1 cellular context compared by ENCODE assay signal in the genomic region with DNA sequence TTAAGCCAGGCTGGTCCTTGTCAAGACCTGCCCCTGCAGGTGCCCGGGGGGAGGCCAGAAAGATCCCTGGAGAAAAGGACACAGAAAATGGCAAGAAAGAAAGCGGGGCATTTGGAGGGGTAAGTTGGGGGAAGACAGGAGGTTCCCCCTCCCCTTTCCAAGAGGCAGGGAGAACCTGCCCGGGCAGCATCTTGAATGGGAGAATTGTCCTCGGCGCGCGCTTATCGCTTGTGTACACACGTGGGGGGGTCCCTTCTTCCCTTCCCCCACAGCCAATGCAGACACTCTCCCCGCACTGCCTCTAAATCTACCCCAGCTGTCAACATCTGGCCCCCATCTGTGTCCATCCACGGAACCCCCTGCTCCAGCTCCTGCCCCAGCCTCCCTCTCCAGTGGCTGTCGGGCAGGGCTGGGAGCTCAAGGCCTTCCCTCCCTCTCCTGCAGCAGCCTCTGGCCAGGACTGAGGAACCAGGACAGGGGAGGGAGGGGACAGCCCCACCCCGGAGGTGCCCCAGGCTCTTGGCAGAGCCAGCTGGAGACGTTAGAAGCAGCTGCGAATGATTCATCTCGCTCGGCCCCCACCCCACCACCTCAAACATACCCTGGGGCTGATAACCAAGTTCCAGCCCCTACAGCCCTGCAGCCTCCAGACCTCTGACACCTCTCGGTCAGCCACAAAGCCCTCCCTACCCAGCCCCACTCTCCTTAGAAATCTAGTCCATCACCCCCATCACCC.
TF ChIP-seq lines count a peak whose summit lies in the region.

No MANE protein-coding gene starts in this region.

TF ChIP-seq in HepG2, 621 proteins besides CTCF, POLR2A, EP300 and RAD21 (continues in another document):
- TF ChIP-seq ZFP1 (CRISPR knock-in tag; IDR thresholded peaks at IDR 0.05) = no peak
- no peak for TF ChIP-seq ZBED4 (CRISPR knock-in tag; IDR thresholded peaks at IDR 0.05; ENCODE audit: borderline replicate concordance)
- no peak for TF ChIP-seq HDAC6 (IDR thresholded peaks at IDR 0.05; ENCODE audit: low read depth, low read length)
- peak; percentile 43; the same call in 1 of the 2 replicates for TF ChIP-seq SALL1 (CRISPR knock-in tag; IDR thresholded peaks at IDR 0.05)
- TF ChIP-seq RBAK (CRISPR knock-in tag; IDR thresholded peaks at IDR 0.05) = no peak
- peak; percentile 32; the same call in 1 of the 2 replicates for TF ChIP-seq RARA (CRISPR knock-in tag; IDR thresholded peaks at IDR 0.05)
- no peak for TF ChIP-seq BRCA1 (CRISPR knock-in tag; IDR thresholded peaks at IDR 0.05)
- TF ChIP-seq DRAP1 (CRISPR knock-in tag; IDR thresholded peaks at IDR 0.05) = no peak
- no peak for TF ChIP-seq NCOA5 (CRISPR knock-in tag; IDR thresholded peaks at IDR 0.05)
- TF ChIP-seq PRDM15 (CRISPR knock-in tag; IDR thresholded peaks at IDR 0.05) = no peak
- no peak; the same call in 1 of the 2 replicates for TF ChIP-seq NRL (CRISPR knock-in tag; IDR thresholded peaks at IDR 0.05; ENCODE audit: borderline replicate concordance)
- TF ChIP-seq RFXAP (CRISPR knock-in tag; IDR thresholded peaks at IDR 0.05; ENCODE audit: borderline replicate concordance) = peak; percentile 64; the same call in 1 of the 2 replicates
- no peak for TF ChIP-seq ZFP36 (IDR thresholded peaks at IDR 0.05; ENCODE audit: borderline replicate concordance, low read depth, low read length, partially characterized antibody)
- TF ChIP-seq ZNF232 (CRISPR knock-in tag; IDR thresholded peaks at IDR 0.05; ENCODE audit: borderline replicate concordance) = no peak
- TF ChIP-seq, protein P1, sequence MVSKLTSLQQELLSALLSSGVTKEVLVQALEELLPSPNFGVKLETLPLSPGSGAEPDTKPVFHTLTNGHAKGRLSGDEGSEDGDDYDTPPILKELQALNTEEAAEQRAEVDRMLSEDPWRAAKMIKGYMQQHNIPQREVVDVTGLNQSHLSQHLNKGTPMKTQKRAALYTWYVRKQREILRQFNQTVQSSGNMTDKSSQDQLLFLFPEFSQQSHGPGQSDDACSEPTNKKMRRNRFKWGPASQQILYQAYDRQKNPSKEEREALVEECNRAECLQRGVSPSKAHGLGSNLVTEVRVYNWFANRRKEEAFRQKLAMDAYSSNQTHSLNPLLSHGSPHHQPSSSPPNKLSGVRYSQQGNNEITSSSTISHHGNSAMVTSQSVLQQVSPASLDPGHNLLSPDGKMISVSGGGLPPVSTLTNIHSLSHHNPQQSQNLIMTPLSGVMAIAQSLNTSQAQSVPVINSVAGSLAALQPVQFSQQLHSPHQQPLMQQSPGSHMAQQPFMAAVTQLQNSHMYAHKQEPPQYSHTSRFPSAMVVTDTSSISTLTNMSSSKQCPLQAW (CRISPR knock-in tag; IDR thresholded peaks at IDR 0.05) = 0 out of 2 replicates have a peak, but pooled peaks have one; percentile 34
- no peak for TF ChIP-seq ZNF337 (CRISPR knock-in tag; IDR thresholded peaks at IDR 0.05; ENCODE audit: borderline replicate concordance, low read depth)
- no peak for TF ChIP-seq ZNF552 (CRISPR knock-in tag; IDR thresholded peaks at IDR 0.05; ENCODE audit: borderline replicate concordance)
- TF ChIP-seq CEBPZ (IDR thresholded peaks at IDR 0.05; ENCODE audit: low read length) = no peak
- TF ChIP-seq ZMYM3 (CRISPR knock-in tag; IDR thresholded peaks at IDR 0.05) = no peak
- no peak for TF ChIP-seq ERF (CRISPR knock-in tag; IDR thresholded peaks at IDR 0.05)
- no peak for TF ChIP-seq ZNF615 (CRISPR knock-in tag; IDR thresholded peaks at IDR 0.05; ENCODE audit: borderline replicate concordance)
- TF ChIP-seq ISX (CRISPR knock-in tag; conservative IDR thresholded peaks at IDR 0.05) = no peak
- peak; percentile 98 for TF ChIP-seq SRSF1 (optimal IDR thresholded peaks at IDR 0.05; ENCODE audit: low read depth, low read length)
- TF ChIP-seq ZNF260 (CRISPR knock-in tag; IDR thresholded peaks at IDR 0.05; ENCODE audit: borderline replicate concordance, low read depth) = no peak
- TF ChIP-seq, protein P2, sequence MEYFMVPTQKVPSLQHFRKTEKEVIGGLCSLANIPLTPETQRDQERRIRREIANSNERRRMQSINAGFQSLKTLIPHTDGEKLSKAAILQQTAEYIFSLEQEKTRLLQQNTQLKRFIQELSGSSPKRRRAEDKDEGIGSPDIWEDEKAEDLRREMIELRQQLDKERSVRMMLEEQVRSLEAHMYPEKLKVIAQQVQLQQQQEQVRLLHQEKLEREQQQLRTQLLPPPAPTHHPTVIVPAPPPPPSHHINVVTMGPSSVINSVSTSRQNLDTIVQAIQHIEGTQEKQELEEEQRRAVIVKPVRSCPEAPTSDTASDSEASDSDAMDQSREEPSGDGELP (IDR thresholded peaks at IDR 0.05; ENCODE audit: borderline replicate concordance, low read depth) = peak; percentile 92
- peak; percentile 85 for TF ChIP-seq HNRNPH1 (optimal IDR thresholded peaks at IDR 0.05; ENCODE audit: low read depth, low read length)
- TF ChIP-seq PHF8 (CRISPR knock-in tag; IDR thresholded peaks at IDR 0.05) = no peak
- TF ChIP-seq SP1 (IDR thresholded peaks at IDR 0.05) = no peak
- TF ChIP-seq SP1 (CRISPR knock-in tag; IDR thresholded peaks at IDR 0.05) = no peak
- TF ChIP-seq DDIT3 (CRISPR knock-in tag; IDR thresholded peaks at IDR 0.05) = no peak
- TF ChIP-seq KAT8 (CRISPR knock-in tag; IDR thresholded peaks at IDR 0.05) = 0 out of 2 replicates have a peak, but pooled peaks have one; percentile 6
- TF ChIP-seq CEBPB (IDR thresholded peaks at IDR 0.05; ENCODE audit: borderline replicate concordance, low read depth, low read length) = no peak
- no peak for TF ChIP-seq JUN (CRISPR knock-in tag; IDR thresholded peaks at IDR 0.05)
- no peak for TF ChIP-seq ZNF101 (CRISPR knock-in tag; IDR thresholded peaks at IDR 0.05; ENCODE audit: borderline replicate concordance, low read depth)
- TF ChIP-seq ZSCAN30 (CRISPR knock-in tag; IDR thresholded peaks at IDR 0.05) = no peak
- TF ChIP-seq, protein P3, sequence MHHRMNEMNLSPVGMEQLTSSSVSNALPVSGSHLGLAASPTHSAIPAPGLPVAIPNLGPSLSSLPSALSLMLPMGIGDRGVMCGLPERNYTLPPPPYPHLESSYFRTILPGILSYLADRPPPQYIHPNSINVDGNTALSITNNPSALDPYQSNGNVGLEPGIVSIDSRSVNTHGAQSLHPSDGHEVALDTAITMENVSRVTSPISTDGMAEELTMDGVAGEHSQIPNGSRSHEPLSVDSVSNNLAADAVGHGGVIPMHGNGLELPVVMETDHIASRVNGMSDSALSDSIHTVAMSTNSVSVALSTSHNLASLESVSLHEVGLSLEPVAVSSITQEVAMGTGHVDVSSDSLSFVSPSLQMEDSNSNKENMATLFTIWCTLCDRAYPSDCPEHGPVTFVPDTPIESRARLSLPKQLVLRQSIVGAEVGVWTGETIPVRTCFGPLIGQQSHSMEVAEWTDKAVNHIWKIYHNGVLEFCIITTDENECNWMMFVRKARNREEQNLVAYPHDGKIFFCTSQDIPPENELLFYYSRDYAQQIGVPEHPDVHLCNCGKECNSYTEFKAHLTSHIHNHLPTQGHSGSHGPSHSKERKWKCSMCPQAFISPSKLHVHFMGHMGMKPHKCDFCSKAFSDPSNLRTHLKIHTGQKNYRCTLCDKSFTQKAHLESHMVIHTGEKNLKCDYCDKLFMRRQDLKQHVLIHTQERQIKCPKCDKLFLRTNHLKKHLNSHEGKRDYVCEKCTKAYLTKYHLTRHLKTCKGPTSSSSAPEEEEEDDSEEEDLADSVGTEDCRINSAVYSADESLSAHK (CRISPR knock-in tag; IDR thresholded peaks at IDR 0.05; ENCODE audit: borderline replicate concordance) = no peak
- no peak for TF ChIP-seq ZNF549 (CRISPR knock-in tag; IDR thresholded peaks at IDR 0.05)
- no peak for TF ChIP-seq KLF9 (CRISPR knock-in tag; IDR thresholded peaks at IDR 0.05; ENCODE audit: low read depth)
- no peak for TF ChIP-seq ZNF644 (CRISPR knock-in tag; IDR thresholded peaks at IDR 0.05; ENCODE audit: low read depth)
- no peak for TF ChIP-seq DNMT1 (CRISPR knock-in tag; IDR thresholded peaks at IDR 0.05)
- peak; percentile 73; the same call in 1 of the 2 replicates for TF ChIP-seq ZNF788 (CRISPR knock-in tag; IDR thresholded peaks at IDR 0.05; ENCODE audit: borderline replicate concordance)
- no peak for TF ChIP-seq ZNF709 (CRISPR knock-in tag; IDR thresholded peaks at IDR 0.05)
- no peak for TF ChIP-seq ZBTB43 (CRISPR knock-in tag; conservative IDR thresholded peaks at IDR 0.05)
- no peak for TF ChIP-seq ZNF782 (CRISPR knock-in tag; IDR thresholded peaks at IDR 0.05; ENCODE audit: borderline replicate concordance)
